ENCODE assay signal across 8 cellular contexts in genomic region chr11:107928046-107928766, GRCh38. TPM values are rescaled to one million over a fixed set of nuclear protein-coding genes. Genes with fewer than 3 reads are reported as not detected.
DNase-seq lines count a peak whose midpoint lies in the region; ATAC-seq, FAIRE-seq and TF ChIP-seq lines count a peak whose summit lies in the region.

A gene with protein sequence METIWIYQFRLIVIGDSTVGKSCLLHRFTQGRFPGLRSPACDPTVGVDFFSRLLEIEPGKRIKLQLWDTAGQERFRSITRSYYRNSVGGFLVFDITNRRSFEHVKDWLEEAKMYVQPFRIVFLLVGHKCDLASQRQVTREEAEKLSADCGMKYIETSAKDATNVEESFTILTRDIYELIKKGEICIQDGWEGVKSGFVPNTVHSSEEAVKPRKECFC (plus strand): TSS chr11:107928448. CDS start chr11:107928569, 121 bp downstream.

- H2BK12ac ChIP-seq in H1 (ENCODE audit: low read depth, low read length) = peak within 1 kb of the TSS; percentile 6; the same call in 1 of the 2 replicates

- H3K36me3 ChIP-seq in H1 (ENCODE audit: control insufficient read depth in 2 of 4, insufficient read depth in 4 of 4, low read length in 3 of 4) = no peaks in the 10 kb centered on the region

- peak within 1 kb of the TSS; percentile 94 for H3K27ac Mint-ChIP-seq in memory B cell

- H3K27me3 Mint-ChIP-seq in memory B cell = no peaks in the 10 kb centered on the region

- no peak within 1 kb of the TSS for H3K23ac ChIP-seq in H1 (ENCODE audit: insufficient read length)

- peak within 1 kb of the TSS; percentile 33 for H2BK120ac ChIP-seq in H1 (replicated peaks; ENCODE audit: low read depth, low read length)

- H3K4me2 ChIP-seq in H1 (ENCODE audit: insufficient read depth in 1 of 2, low read depth in 2 of 2, low read length in 2 of 2) = peak within 1 kb of the TSS; percentile 82 to 99

- H3K4me1 Mint-ChIP-seq in memory B cell = peaks cover 26% of the 10 kb centered on the region

- peak within 1 kb of the TSS; percentile 91 for H2BK5ac ChIP-seq in H1 (ENCODE audit: low read depth, low read length)

- H3K27ac ChIP-seq in C4-2B (peak within 1 kb of the TSS; percentile 29; the same call in 1 of the 2 replicates), H1 (ENCODE audit: low read depth, low read length) (peak within 1 kb of the TSS; percentile 46; the same call in 1 of the 2 replicates)

- TF ChIP-seq CTCF in C4-2B (conservative IDR thresholded peaks at IDR 0.05) (no peak), H1 (IDR thresholded peaks at IDR 0.05; ENCODE audit: control extremely low read depth in 1 of 3, insufficient read depth in 1 of 3, low read depth in 1 of 3, low read length in 3 of 3) (no peak)

- peaks cover 4% of the 10 kb centered on the region for H3K9me3 Mint-ChIP-seq in memory B cell

- POLR2A ChIA-PET in H1 (lab: Charles Lee; ENCODE audit: partially characterized antibody) = interaction anchor here (0.7 kb wide), 1 partner anchor 80 kb away, joined by 3 read pairs; the partner anchor contains the start of gene CUL5

- 1% methylated on average over 42 of the region's 61 CpGs; no CpG with 5 or more reads in 1 of the 2 experiments for WGBS in H1 (ENCODE audit: extremely low coverage in 1 of 2, insufficient coverage in 1 of 2, insufficient read length in 1 of 2, insufficient replicate concordance in 2 of 2, low coverage in 1 of 2, low lambda C conversion rate in 2 of 2, missing lambda C conversion rate in 1 of 2), 2 experiments

- H3K9me3 ChIP-seq in H1 (ENCODE audit: insufficient read depth in 2 of 2, low read depth in 1 of 2, low read length in 1 of 2) = no peaks in the 10 kb centered on the region

- peak within 1 kb of the TSS; percentile 1 for H3K4ac ChIP-seq in H1 (replicated peaks; ENCODE audit: insufficient read length, low read depth, low read length)

- H3K4me3 ChIP-seq in H1 (ENCODE audit: extremely low read depth in 1 of 4, insufficient read depth in 2 of 4, low read depth in 3 of 4, low read length in 4 of 4) = peak within 1 kb of the TSS; percentile 89 to 98 (median 92)

- H3K79me2 ChIP-seq in H1 (ENCODE audit: control insufficient read depth in 1 of 2, insufficient read depth in 2 of 2, low read length in 2 of 2) = peaks cover 0 to 39% of the 10 kb centered on the region in 2 experiments; a peak in 2 of 4 replicates

- H3K4me3 Mint-ChIP-seq in memory B cell = peak within 1 kb of the TSS; percentile 98

- peak in 1 of 2 experiments; percentile 15; a peak in 1 of 4 replicates for TF ChIP-seq RAD21 in H1 (IDR thresholded peaks at IDR 0.05 in 1 of 2, conservative IDR thresholded peaks at IDR 0.05 in 1 of 2; ENCODE audit: low read depth in 2 of 2, low read length in 2 of 2)

- TF ChIP-seq POLR2A in H1 (IDR thresholded peaks at IDR 0.05; ENCODE audit: control extremely low read depth in 1 of 2, low read depth in 2 of 2, low read length in 2 of 2) = peak in 1 of 2 experiments; percentile 63; a peak in 2 of 3 replicates

- peak within 1 kb of the TSS; percentile 17 for H3K56ac ChIP-seq in H1 (replicated peaks; ENCODE audit: insufficient read length, low read depth, low read length)

- peak; percentile 95 for ATAC-seq in GM19452 (IDR thresholded peaks at IDR 0.05; ENCODE audit: unreplicated experiment)
- peak; percentile 98 for ATAC-seq in HG03571 (IDR thresholded peaks at IDR 0.05; ENCODE audit: unreplicated experiment)
- ATAC-seq in memory B cell (ENCODE audit: low read depth) = peak; percentile 84

- peaks cover 6% of the 10 kb centered on the region for H3K23me2 ChIP-seq in H1 (ENCODE audit: low read depth, low read length)

- H4K91ac ChIP-seq in H1 (replicated peaks; ENCODE audit: insufficient read length, low read length) = peak within 1 kb of the TSS; percentile 89

- H2BK15ac ChIP-seq in H1 (ENCODE audit: low read length) = 0 out of 2 replicates have a peak within 1 kb of the TSS, but pooled peaks have one; percentile 88

- H4K8ac ChIP-seq in H1 (ENCODE audit: extremely low read depth, insufficient read depth, low read length) = peak within 1 kb of the TSS; percentile 89

- peak within 1 kb of the TSS; percentile 67 to 85 (median 70) for H3K9ac ChIP-seq in H1 (replicated peaks in 1 of 4; ENCODE audit: extremely low read depth in 1 of 4, low read depth in 3 of 4, low read length in 3 of 4)

- peak within 1 kb of the TSS; percentile 82 for H4K5ac ChIP-seq in H1 (ENCODE audit: insufficient read length, low read depth, low read length)

- H3K79me1 ChIP-seq in H1 (ENCODE audit: low read depth, low read length) = peaks cover 6% of the 10 kb centered on the region

- no peaks in the 10 kb centered on the region for H3K36me3 Mint-ChIP-seq in memory B cell

- no peaks in the 10 kb centered on the region for H3K27me3 ChIP-seq in H1 (replicated peaks in 1 of 4; ENCODE audit: control insufficient read depth in 3 of 4, extremely low read depth in 1 of 4, insufficient read depth in 3 of 4, low read length in 3 of 4)

- peak within 1 kb of the TSS; percentile 59; the same call in 1 of the 2 replicates for H2AFZ ChIP-seq in H1 (ENCODE audit: low read length)

- no peak within 1 kb of the TSS for H3K14ac ChIP-seq in H1 (ENCODE audit: insufficient read length)

- DNase-seq in NCI-H82 treated with DMSO at 0.1 percent for 48 hours (lab: John Stamatoyannopoulos, UW; ENCODE audit: unreplicated experiment) (peak; percentile 97), H1 (ENCODE audit: low read depth in 1 of 2, low spot score in 2 of 2) (peak; percentile 95 to 96), memory B cell (ENCODE audit: low spot score in 2 of 2) (peak; percentile 81 to 92)
- DNase-seq in activated CD8-positive, alpha-beta memory T cell treated with anti-CD3 and anti-CD28 coated beads for 24 hours = peak; percentile 77
- peak; percentile 52 to 56 (median 56) for DNase-seq in stimulated activated CD4-positive, alpha-beta T cell treated with anti-CD3 and anti-CD28 coated beads, TNF-alpha, amount 100 ng/mL, for 48 hours (ENCODE audit: low read depth in 3 of 3)

- peak in 1 of 2 experiments; percentile 68; a peak in 1 of 3 replicates for TF ChIP-seq EP300 in H1 (IDR thresholded peaks at IDR 0.05; ENCODE audit: borderline replicate concordance in 1 of 2, low read depth in 2 of 2, low read length in 2 of 2)

- CTCF ChIA-PET in H1 (lab: Charles Lee; ENCODE audit: partially characterized antibody) = interaction anchor here (1.6 kb wide), 1 partner anchor 23 kb away, joined by 3 read pairs; no protein-coding TSS in a partner anchor

- peaks cover 0 to 3% (median under 1%) of the 10 kb centered on the region in 4 experiments; a peak in 5 of 7 replicates for H3K4me1 ChIP-seq in H1 (replicated peaks in 1 of 4; ENCODE audit: control insufficient read depth in 3 of 4, insufficient read depth in 4 of 4, low read length in 3 of 4)

- peaks cover 0 to 3% of the 10 kb centered on the region in 2 experiments for H4K20me1 ChIP-seq in H1 (replicated peaks in 1 of 2; ENCODE audit: control insufficient read depth in 1 of 2, insufficient read depth in 2 of 2, low read length in 2 of 2)

- FAIRE-seq in H1 (lab: Jason Lieb, UNC) = peak; percentile 85

- H3K18ac ChIP-seq in H1 (ENCODE audit: extremely low read depth, low read length) = peak within 1 kb of the TSS; percentile 97

- H2AK5ac ChIP-seq in H1 (ENCODE audit: low read depth, low read length) = 0 out of 2 replicates have a peak within 1 kb of the TSS, but pooled peaks have one; percentile 68

- H2BK20ac ChIP-seq in H1 (ENCODE audit: low read length) = no peak within 1 kb of the TSS

TF ChIP-seq in H1, 55 proteins besides CTCF, POLR2A, EP300 and RAD21 (continues in another document):
- TF ChIP-seq SIRT6 (IDR thresholded peaks at IDR 0.05; ENCODE audit: low read length) (no peak), SIX5 (IDR thresholded peaks at IDR 0.05; ENCODE audit: low read depth, low read length) (no peak), GABPA (IDR thresholded peaks at IDR 0.05; ENCODE audit: borderline replicate concordance, insufficient read depth, low read length) (no peak), SP2 (IDR thresholded peaks at IDR 0.05; ENCODE audit: low read length) (peak; percentile 85), ATF2 (IDR thresholded peaks at IDR 0.05; ENCODE audit: low read length) (no peak), ZNF274 (IDR thresholded peaks at IDR 0.05; ENCODE audit: borderline replicate concordance, extremely low read depth, low read length) (no peak), NRF1 (IDR thresholded peaks at IDR 0.05; ENCODE audit: low read depth, low read length) (no peak), JUND (IDR thresholded peaks at IDR 0.05; ENCODE audit: low read length) (no peak), ASH2L (IDR thresholded peaks at IDR 0.05; ENCODE audit: low read length) (no peak), HDAC6 (IDR thresholded peaks at IDR 0.05; ENCODE audit: low read depth, low read length) (no peak), SIN3A (conservative IDR thresholded peaks at IDR 0.05 in 1 of 2, IDR thresholded peaks at IDR 0.05 in 1 of 2; ENCODE audit: low read depth in 1 of 2, low read length in 2 of 2) (peak; percentile 62 to 94; a peak in 3 of 4 replicates), PHF8 (conservative IDR thresholded peaks at IDR 0.05; ENCODE audit: low read depth, low read length) (peak; percentile 60; the same call in 1 of the 2 replicates), RNF2 (IDR thresholded peaks at IDR 0.05; ENCODE audit: borderline replicate concordance, low read depth, low read length, missing control alignments, poor library complexity, severe bottlenecking) (no peak), BACH1 (IDR thresholded peaks at IDR 0.05; ENCODE audit: low read length) (0 out of 2 replicates have a peak, but pooled peaks have one; percentile 40), POU5F1 (IDR thresholded peaks at IDR 0.05; ENCODE audit: low read depth, low read length) (no peak)

RNA-seq across cellular contexts. Expression of the gene that starts here (rescaled TPM):
- 17.9 and 19.1 TPM in 2 replicates for total RNA-seq in H1 (2021; fragmentation: NEBNext Ultra II Directional; extraction: Animal tissue kit (Norgen Biotek cat#: 25700))
- 6.2 and 7.1 TPM in 2 replicates for polyA plus RNA-seq in H1 (2011; rRNA removed)
- 7.5 TPM for polyA plus RNA-seq in H1 (2011; cell fraction: cytosol; rRNA removed)
- 8.9 TPM for polyA plus RNA-seq in H1 (2011; cell fraction: nucleus; rRNA removed)
- polyA plus RNA-seq in H1 (2012, experiment 1 of 2) = 5.2 to 12.7 TPM (median 7.8 TPM) in 4 replicates
- polyA plus RNA-seq in H1 (2012, experiment 2 of 2) = 2.5 TPM
- polyA plus RNA-seq in H1 (2013, experiment 1 of 2) = 8.4 TPM
- 8.6 TPM for polyA plus RNA-seq in H1 (2013, experiment 2 of 2)
- 11.5 and 17.2 TPM in 2 replicates for polyA minus RNA-seq in H1 (2011; rRNA and poly(A)+ RNA removed)
- polyA minus RNA-seq in H1 (2011; cell fraction: cytosol; rRNA and poly(A)+ RNA removed) = 15.8 TPM
- 29.2 TPM for polyA minus RNA-seq in H1 (2011; cell fraction: nucleus; rRNA and poly(A)+ RNA removed)

Comparison
In these comparisons a context has a peak if more than half of its experiments do, and no peak if none do; other contexts are left out.
1. Peak in every context shown above with its lines: DNase-seq, ATAC-seq, H3K4me3 ChIP-seq and H3K27ac ChIP-seq.